ENCODE assay signal across 9 cellular contexts in genomic region chr1:92859400-92860039, GRCh38. TPM values are rescaled to one million over a fixed set of nuclear protein-coding genes. Genes with fewer than 3 reads are reported as not detected.
A peak's percentile ranks its signal among the peaks of the same experiment; 100 is the strongest.
DNase-seq lines count a peak whose midpoint lies in the region; ATAC-seq lines count a peak whose summit lies in the region.
"Had no signal": no experiment of that assay in that cellular context is flagged by ENCODE, and none has a peak within 500 bp of the region (broad histone marks: within the 10 kb centered on the region; RNA-seq: fewer than 3 reads in every experiment).

No MANE protein-coding gene starts in this region.

- CTCF ChIA-PET in T-cell (lab: Charles Lee) = interaction anchor here (0.6 to 5.1 kb wide), 46 partner anchors 10 to 562 kb away, joined by 3 to 80 read pairs (median 4); partner anchors contain the start of gene DIPK1A (in 2 of the 2)

- no peaks in the 10 kb centered on the region for H3K27me3 Mint-ChIP-seq in T-helper 2 cell treated with Interferon-gamma antibody and Interleukin-4, amounts not matched to agents 5 μg/mL and 100 μg/mL, for 36 hours (ENCODE audit: low read depth)
- no peaks in the 10 kb centered on the region for H3K27me3 Mint-ChIP-seq in T-cell
- no peaks in the 10 kb centered on the region for H3K27me3 Mint-ChIP-seq in stimulated activated naive CD8-positive, alpha-beta T cell treated with anti-CD3 and anti-CD28 coated beads, Interleukin-15, amount 100 ng/mL, for 72 hours

- peak in 3 of 4 experiments; percentile 20 to 51 (median 22) for ATAC-seq in T-cell (replicated peaks in 1 of 4)
- peak in 1 of 2 donors; percentile 20 for ATAC-seq in right cardiac atrium
- peak; percentile 10 for ATAC-seq in stimulated activated naive CD8-positive, alpha-beta T cell treated with anti-CD3 and anti-CD28 coated beads, Interleukin-15, amount 100 ng/mL, for 72 hours

- no peaks in the 10 kb centered on the region for H3K9me3 ChIP-seq in right cardiac atrium (ENCODE audit: control insufficient read depth, low read length)

- 60% methylated on average over 7 of the region's 7 CpGs for WGBS in right cardiac atrium

- POLR2A ChIA-PET in T-cell (lab: Charles Lee) = interaction anchor here in 1 of 2 donors (0.9 to 1.5 kb wide), 2 partner anchors 101 to 103 kb away, joined by 4 to 15 read pairs; no protein-coding TSS in a partner anchor

- no peaks in the 10 kb centered on the region for H3K27me3 ChIP-seq in right cardiac atrium (ENCODE audit: control insufficient read depth, insufficient read depth)

- H3K36me3 Mint-ChIP-seq in T-helper 2 cell treated with Interferon-gamma antibody and Interleukin-4, amounts not matched to agents 5 μg/mL and 100 μg/mL, for 36 hours (ENCODE audit: low read depth) = peaks cover 8% of the 10 kb centered on the region
- H3K36me3 Mint-ChIP-seq in T-cell = peaks cover 3% of the 10 kb centered on the region

- H3K27ac ChIP-seq in right cardiac atrium (ENCODE audit: low read length) = no peak overlapping the region

- H3K4me1 Mint-ChIP-seq in T-helper 2 cell treated with Interferon-gamma antibody and Interleukin-4, amounts not matched to agents 5 μg/mL and 100 μg/mL, for 36 hours (ENCODE audit: low read depth) = peaks cover 18% of the 10 kb centered on the region
- peaks cover 15 to 20% (median 17%) of the 10 kb centered on the region in 3 donors for H3K4me1 Mint-ChIP-seq in T-cell
- H3K4me1 Mint-ChIP-seq in stimulated activated naive CD8-positive, alpha-beta T cell treated with anti-CD3 and anti-CD28 coated beads, Interleukin-15, amount 100 ng/mL, for 72 hours = peaks cover 20% of the 10 kb centered on the region

- no peak for DNase-seq in T-helper 2 cell treated with Interferon-gamma antibody and Interleukin-4, amounts not matched to agents 5 μg/mL and 100 μg/mL, for 36 hours (ENCODE audit: low spot score)
- DNase-seq in T-helper 2 cell (no peak), T-cell (peak in 1 of 34 experiments; percentile 15), right cardiac atrium (no peak), NOMO-1 (lab: John Stamatoyannopoulos, UW; ENCODE audit: unreplicated experiment in 2 of 2) (no peak), NCI-H748 treated with DMSO at 0.1 percent for 48 hours (lab: John Stamatoyannopoulos, UW) (no peak)
- DNase-seq in stimulated activated naive CD8-positive, alpha-beta T cell treated with anti-CD3 and anti-CD28 coated beads, Interleukin-15, amount 100 ng/mL, for 72 hours = no peak
- no peak for DNase-seq in activated CD4-positive, CD25-positive, alpha-beta regulatory T cell (lab: John Stamatoyannopoulos, UW)

- H3K27ac Mint-ChIP-seq in T-helper 2 cell treated with Interferon-gamma antibody and Interleukin-4, amounts not matched to agents 5 μg/mL and 100 μg/mL, for 36 hours = peak overlapping the region; percentile 39
- peak overlapping the region; percentile 59 to 82 for H3K27ac Mint-ChIP-seq in T-cell
- H3K27ac Mint-ChIP-seq in stimulated activated naive CD8-positive, alpha-beta T cell treated with anti-CD3 and anti-CD28 coated beads, Interleukin-15, amount 100 ng/mL, for 72 hours = peak overlapping the region in 1 of 2 donors; percentile 4

- H3K4me1 ChIP-seq in right cardiac atrium (ENCODE audit: control insufficient read depth, insufficient read depth, low read length) = no peaks in the 10 kb centered on the region

- H3K4me3 Mint-ChIP-seq in T-helper 2 cell treated with Interferon-gamma antibody and Interleukin-4, amounts not matched to agents 5 μg/mL and 100 μg/mL, for 36 hours = peak overlapping the region; percentile 54
- H3K4me3 Mint-ChIP-seq in T-cell = peak overlapping the region; percentile 44 to 57 (median 49)
- H3K4me3 Mint-ChIP-seq in stimulated activated naive CD8-positive, alpha-beta T cell treated with anti-CD3 and anti-CD28 coated beads, Interleukin-15, amount 100 ng/mL, for 72 hours = peak overlapping the region; percentile 31 to 54

- peak overlapping the region; percentile 47 for H3K4me3 ChIP-seq in right cardiac atrium (ENCODE audit: low read length)
- H3K4me3 ChIP-seq: lung had no signal

- peaks cover 7% of the 10 kb centered on the region for H3K9me3 Mint-ChIP-seq in T-helper 2 cell treated with Interferon-gamma antibody and Interleukin-4, amounts not matched to agents 5 μg/mL and 100 μg/mL, for 36 hours
- H3K9me3 Mint-ChIP-seq in T-cell = peaks cover 0 to 5% (median 0%) of the 10 kb centered on the region in 3 donors
- H3K9me3 Mint-ChIP-seq in stimulated activated naive CD8-positive, alpha-beta T cell treated with anti-CD3 and anti-CD28 coated beads, Interleukin-15, amount 100 ng/mL, for 72 hours = no peaks in the 10 kb centered on the region

- intact Hi-C loops in right cardiac atrium (cut with DNase I) = loop anchor here (1.0 to 5.0 kb wide), 4 partner anchors 93 to 135 kb away; no protein-coding TSS in a partner anchor

RNA-seq across cellular contexts. Expression of gene RPL5, which starts 27.7 kb away (rescaled TPM):
- total RNA-seq in T-cell (1,000 to 10,000 TPM; 1,327 to 1,558 (median 1,433) TPM), right cardiac atrium (100 to 1,000 TPM; 670 to 740 (median 678) TPM)
- 1,138 TPM for polyA plus RNA-seq in right cardiac atrium
